In the genomic region with DNA sequence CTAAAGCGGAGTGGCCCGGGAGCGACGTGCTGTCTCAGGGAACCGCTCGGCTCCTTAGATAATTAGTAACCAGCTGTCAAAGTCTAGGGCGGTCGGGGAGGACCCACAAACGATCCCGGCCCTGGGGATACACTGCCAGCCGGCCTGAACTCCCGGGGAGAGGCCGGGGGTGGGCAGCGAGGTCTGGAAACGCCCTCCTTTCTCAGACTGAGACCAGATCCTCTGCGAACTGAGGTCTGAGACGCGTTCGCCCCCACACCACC, we compare ENCODE assay signal across 8 cellular contexts. TPM values are rescaled to one million over a fixed set of nuclear protein-coding genes. Genes with fewer than 3 reads are reported as not detected.
DNase-seq lines count a peak whose midpoint lies in the region; TF ChIP-seq lines count a peak whose summit lies in the region.
"Had no signal": no experiment of that assay in that cellular context is flagged by ENCODE, and none has a peak within 500 bp of the region (broad histone marks: within the 10 kb centered on the region; RNA-seq: fewer than 3 reads in every experiment).

No MANE protein-coding gene starts in this region.

- CTCF ChIA-PET in mammary epithelial cell (lab: Charles Lee; ENCODE audit: low non-redundant PET): no interaction called here

- H3K4me1 ChIP-seq in left ventricle myocardium inferior: peaks cover 32% of the 10 kb centered on the region
- no peaks in the 10 kb centered on the region for H3K4me1 ChIP-seq in prostate gland (replicated peaks)
- no peaks in the 10 kb centered on the region for H3K4me1 ChIP-seq in mammary epithelial cell (ENCODE audit: insufficient read depth, low read length)

- BruUV-seq in mammary epithelial cell (replicated peaks; lab: Mats Ljungman, UMichigan): no TSS peak

- dilution Hi-C loops in mammary epithelial cell (cut with HindIII; ENCODE audit: low sequenced_read_pairs): no loop called here

- H3K9ac ChIP-seq in mammary epithelial cell (ENCODE audit: insufficient read depth, low read length): no peak overlapping the region

- H3K79me2 ChIP-seq in mammary epithelial cell (ENCODE audit: insufficient read depth, low read length): no peaks in the 10 kb centered on the region

- in situ Hi-C loops in mammary epithelial cell (cut with MboI; ENCODE audit: low sequenced_read_pairs in 2 of 2): no loop called here

- WGBS in prostate gland: 2% methylated on average over 18 of the region's 19 CpGs
- 9% methylated on average over 19 of the region's 19 CpGs for WGBS in mammary epithelial cell (ENCODE audit: low coverage, missing lambda C conversion rate)

- H3K9me3 ChIP-seq in left ventricle myocardium inferior (replicated peaks): no peaks in the 10 kb centered on the region
- no peaks in the 10 kb centered on the region for H3K9me3 ChIP-seq in prostate gland
- H3K9me3 ChIP-seq in mammary epithelial cell (replicated peaks; ENCODE audit: insufficient read depth, low read length): no peaks in the 10 kb centered on the region

- H3K4me3 ChIP-seq in left ventricle myocardium inferior (peak overlapping the region; percentile 57), prostate gland (peak overlapping the region; percentile 34 to 35), mammary epithelial cell (replicated peaks in 1 of 3; ENCODE audit: insufficient read depth in 1 of 3, low read depth in 2 of 3, low read length in 3 of 3) (no peak overlapping the region)

- TF ChIP-seq CTCF in left ventricle myocardium inferior (IDR thresholded peaks at IDR 0.05; ENCODE audit: borderline replicate concordance) (no peak), prostate gland (IDR thresholded peaks at IDR 0.05) (no peak), mammary epithelial cell (conservative IDR thresholded peaks at IDR 0.05 in 1 of 2, IDR thresholded peaks at IDR 0.05 in 1 of 2; ENCODE audit: extremely low read depth in 1 of 2, insufficient read depth in 1 of 2, low read depth in 1 of 2, low read length in 2 of 2) (no peak)

- H3K27ac ChIP-seq in left ventricle myocardium inferior (replicated peaks) (no peak overlapping the region), prostate gland (peak overlapping the region; percentile 77 to 82), mammary epithelial cell (ENCODE audit: insufficient read depth, low read depth, low read length) (no peak overlapping the region)

- TF ChIP-seq POLR2A in GM15510 (IDR thresholded peaks at IDR 0.05; ENCODE audit: borderline replicate concordance, extremely low read depth, insufficient read length) (peak; percentile 29), prostate gland (IDR thresholded peaks at IDR 0.05) (no peak)

- no peaks in the 10 kb centered on the region for H4K20me1 ChIP-seq in mammary epithelial cell (ENCODE audit: insufficient read depth, low read length)

- intact Hi-C loops in left ventricle myocardium inferior (cut with micrococcal nuclease) (no loop called here), prostate gland (cut with DNase I) (no loop called here), mammary epithelial cell (cut with micrococcal nuclease) (no loop called here)

- H3K27me3 ChIP-seq in left ventricle myocardium inferior (ENCODE audit: low read depth): peaks cover 100% of the 10 kb centered on the region
- peaks cover 2% of the 10 kb centered on the region for H3K27me3 ChIP-seq in prostate gland (replicated peaks; ENCODE audit: insufficient read depth)
- peaks cover 57% of the 10 kb centered on the region for H3K27me3 ChIP-seq in mammary epithelial cell (ENCODE audit: insufficient read depth, low read length)

- no peak overlapping the region for H3K4me2 ChIP-seq in mammary epithelial cell (ENCODE audit: insufficient read depth, low read depth, low read length)

- H3K36me3 ChIP-seq in left ventricle myocardium inferior: no peaks in the 10 kb centered on the region
- no peaks in the 10 kb centered on the region for H3K36me3 ChIP-seq in prostate gland
- H3K36me3 ChIP-seq in mammary epithelial cell (ENCODE audit: insufficient read depth, low read length): no peaks in the 10 kb centered on the region

- no peak overlapping the region for H2AFZ ChIP-seq in mammary epithelial cell (ENCODE audit: low read depth, low read length)

- DNase-seq in HuH-7 (ENCODE audit: low spot score) (peak; percentile 67), left ventricle myocardium inferior (no peak), prostate gland (ENCODE audit: low spot score) (no peak), SW 1271 (lab: John Stamatoyannopoulos, UW) (no peak), mammary epithelial cell (no peak)
- DNase-seq in stimulated activated CD4-positive, alpha-beta T cell treated with anti-CD3 and anti-CD28 coated beads, Interleukin-2, amount 100 ng/mL, for 48 hours: no peak
- DNase-seq: IMR-90 had no signal

RNA-seq across cellular contexts. Expression of a gene that starts 1.3 kb away (rescaled TPM):
- total RNA-seq in left ventricle myocardium inferior (not detected), prostate gland (1 to 10 TPM; 2.7 to 7.0 TPM), mammary epithelial cell (not detected)
- polyA plus RNA-seq in mammary epithelial cell: not detected
- polyA minus RNA-seq in mammary epithelial cell: not detected
- total RNA-seq: IMR-90 had no signal
- polyA plus RNA-seq: IMR-90 had no signal

Comparison
In these comparisons a context has a peak if more than half of its experiments do, and no peak if none do; other contexts are left out.
1. H3K27ac ChIP-seq: peak in prostate gland (2 of 2); none in left ventricle myocardium inferior (single experiment) and mammary epithelial cell (single experiment).
2. H3K4me3 ChIP-seq: peak in left ventricle myocardium inferior (single experiment) and prostate gland (2 of 2); none in mammary epithelial cell (0 of 3).